1 cellular context compared by ENCODE assay signal in genomic region chr5:172806897-172807672, GRCh38.
TF ChIP-seq lines count a peak whose summit lies in the region.

No MANE protein-coding gene starts in this region.

TF ChIP-seq in K562, 482 proteins besides CTCF, POLR2A, EP300 and RAD21 (continued from another document and continues in another):
- TF ChIP-seq, protein P1, sequence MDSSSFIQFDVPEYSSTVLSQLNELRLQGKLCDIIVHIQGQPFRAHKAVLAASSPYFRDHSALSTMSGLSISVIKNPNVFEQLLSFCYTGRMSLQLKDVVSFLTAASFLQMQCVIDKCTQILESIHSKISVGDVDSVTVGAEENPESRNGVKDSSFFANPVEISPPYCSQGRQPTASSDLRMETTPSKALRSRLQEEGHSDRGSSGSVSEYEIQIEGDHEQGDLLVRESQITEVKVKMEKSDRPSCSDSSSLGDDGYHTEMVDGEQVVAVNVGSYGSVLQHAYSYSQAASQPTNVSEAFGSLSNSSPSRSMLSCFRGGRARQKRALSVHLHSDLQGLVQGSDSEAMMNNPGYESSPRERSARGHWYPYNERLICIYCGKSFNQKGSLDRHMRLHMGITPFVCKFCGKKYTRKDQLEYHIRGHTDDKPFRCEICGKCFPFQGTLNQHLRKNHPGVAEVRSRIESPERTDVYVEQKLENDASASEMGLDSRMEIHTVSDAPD (CRISPR knock-in tag; IDR thresholded peaks at IDR 0.05): peak; percentile 11; the same call in 1 of the 2 replicates
- 0 out of 2 replicates have a peak, but pooled peaks have one; percentile 27 for TF ChIP-seq ZNF41 (CRISPR knock-in tag; conservative IDR thresholded peaks at IDR 0.05)
- TF ChIP-seq CREM (IDR thresholded peaks at IDR 0.05; ENCODE audit: low read depth): peak; percentile 97
- TF ChIP-seq SOX6 (IDR thresholded peaks at IDR 0.05): no peak
- TF ChIP-seq SMAD4 (CRISPR knock-in tag; conservative IDR thresholded peaks at IDR 0.05): peak; percentile 78
- TF ChIP-seq SREBF2 (CRISPR knock-in tag; IDR thresholded peaks at IDR 0.05): no peak
- no peak for TF ChIP-seq RBM22 (IDR thresholded peaks at IDR 0.05; ENCODE audit: low read depth, low read length, poor library complexity, severe bottlenecking)
- TF ChIP-seq, protein P2, sequence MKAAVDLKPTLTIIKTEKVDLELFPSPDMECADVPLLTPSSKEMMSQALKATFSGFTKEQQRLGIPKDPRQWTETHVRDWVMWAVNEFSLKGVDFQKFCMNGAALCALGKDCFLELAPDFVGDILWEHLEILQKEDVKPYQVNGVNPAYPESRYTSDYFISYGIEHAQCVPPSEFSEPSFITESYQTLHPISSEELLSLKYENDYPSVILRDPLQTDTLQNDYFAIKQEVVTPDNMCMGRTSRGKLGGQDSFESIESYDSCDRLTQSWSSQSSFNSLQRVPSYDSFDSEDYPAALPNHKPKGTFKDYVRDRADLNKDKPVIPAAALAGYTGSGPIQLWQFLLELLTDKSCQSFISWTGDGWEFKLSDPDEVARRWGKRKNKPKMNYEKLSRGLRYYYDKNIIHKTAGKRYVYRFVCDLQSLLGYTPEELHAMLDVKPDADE (conservative IDR thresholded peaks at IDR 0.05; ENCODE audit: control insufficient read depth, low read depth, low read length): no peak
- peak; percentile 60; the same call in 1 of the 2 replicates for TF ChIP-seq PHB (CRISPR knock-in tag; IDR thresholded peaks at IDR 0.05)
- TF ChIP-seq ZNF318 (IDR thresholded peaks at IDR 0.05; ENCODE audit: borderline replicate concordance in 1 of 2, low read depth in 1 of 2): no peak
- TF ChIP-seq JUNB (CRISPR knock-in tag; conservative IDR thresholded peaks at IDR 0.05): no peak
- no peak for TF ChIP-seq MLX (CRISPR knock-in tag; conservative IDR thresholded peaks at IDR 0.05)
- TF ChIP-seq, protein P3, sequence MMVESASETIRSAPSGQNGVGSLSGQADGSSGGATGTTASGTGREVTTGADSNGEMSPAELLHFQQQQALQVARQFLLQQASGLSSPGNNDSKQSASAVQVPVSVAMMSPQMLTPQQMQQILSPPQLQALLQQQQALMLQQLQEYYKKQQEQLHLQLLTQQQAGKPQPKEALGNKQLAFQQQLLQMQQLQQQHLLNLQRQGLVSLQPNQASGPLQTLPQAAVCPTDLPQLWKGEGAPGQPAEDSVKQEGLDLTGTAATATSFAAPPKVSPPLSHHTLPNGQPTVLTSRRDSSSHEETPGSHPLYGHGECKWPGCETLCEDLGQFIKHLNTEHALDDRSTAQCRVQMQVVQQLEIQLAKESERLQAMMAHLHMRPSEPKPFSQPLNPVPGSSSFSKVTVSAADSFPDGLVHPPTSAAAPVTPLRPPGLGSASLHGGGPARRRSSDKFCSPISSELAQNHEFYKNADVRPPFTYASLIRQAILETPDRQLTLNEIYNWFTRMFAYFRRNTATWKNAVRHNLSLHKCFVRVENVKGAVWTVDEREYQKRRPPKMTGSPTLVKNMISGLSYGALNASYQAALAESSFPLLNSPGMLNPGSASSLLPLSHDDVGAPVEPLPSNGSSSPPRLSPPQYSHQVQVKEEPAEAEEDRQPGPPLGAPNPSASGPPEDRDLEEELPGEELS (CRISPR knock-in tag; IDR thresholded peaks at IDR 0.05; ENCODE audit: borderline replicate concordance): no peak
- TF ChIP-seq KDM5B (IDR thresholded peaks at IDR 0.05; ENCODE audit: insufficient replicate concordance, low read depth, low read length): peak; percentile 46
- TF ChIP-seq ATF3 (IDR thresholded peaks at IDR 0.05): peak; percentile 78
- no peak for TF ChIP-seq ATF3 (CRISPR knock-in tag; conservative IDR thresholded peaks at IDR 0.05)
- no peak for TF ChIP-seq FOXK1 (CRISPR knock-in tag; IDR thresholded peaks at IDR 0.05; ENCODE audit: borderline replicate concordance)
- TF ChIP-seq, protein P4, sequence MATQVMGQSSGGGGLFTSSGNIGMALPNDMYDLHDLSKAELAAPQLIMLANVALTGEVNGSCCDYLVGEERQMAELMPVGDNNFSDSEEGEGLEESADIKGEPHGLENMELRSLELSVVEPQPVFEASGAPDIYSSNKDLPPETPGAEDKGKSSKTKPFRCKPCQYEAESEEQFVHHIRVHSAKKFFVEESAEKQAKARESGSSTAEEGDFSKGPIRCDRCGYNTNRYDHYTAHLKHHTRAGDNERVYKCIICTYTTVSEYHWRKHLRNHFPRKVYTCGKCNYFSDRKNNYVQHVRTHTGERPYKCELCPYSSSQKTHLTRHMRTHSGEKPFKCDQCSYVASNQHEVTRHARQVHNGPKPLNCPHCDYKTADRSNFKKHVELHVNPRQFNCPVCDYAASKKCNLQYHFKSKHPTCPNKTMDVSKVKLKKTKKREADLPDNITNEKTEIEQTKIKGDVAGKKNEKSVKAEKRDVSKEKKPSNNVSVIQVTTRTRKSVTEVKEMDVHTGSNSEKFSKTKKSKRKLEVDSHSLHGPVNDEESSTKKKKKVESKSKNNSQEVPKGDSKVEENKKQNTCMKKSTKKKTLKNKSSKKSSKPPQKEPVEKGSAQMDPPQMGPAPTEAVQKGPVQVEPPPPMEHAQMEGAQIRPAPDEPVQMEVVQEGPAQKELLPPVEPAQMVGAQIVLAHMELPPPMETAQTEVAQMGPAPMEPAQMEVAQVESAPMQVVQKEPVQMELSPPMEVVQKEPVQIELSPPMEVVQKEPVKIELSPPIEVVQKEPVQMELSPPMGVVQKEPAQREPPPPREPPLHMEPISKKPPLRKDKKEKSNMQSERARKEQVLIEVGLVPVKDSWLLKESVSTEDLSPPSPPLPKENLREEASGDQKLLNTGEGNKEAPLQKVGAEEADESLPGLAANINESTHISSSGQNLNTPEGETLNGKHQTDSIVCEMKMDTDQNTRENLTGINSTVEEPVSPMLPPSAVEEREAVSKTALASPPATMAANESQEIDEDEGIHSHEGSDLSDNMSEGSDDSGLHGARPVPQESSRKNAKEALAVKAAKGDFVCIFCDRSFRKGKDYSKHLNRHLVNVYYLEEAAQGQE (CRISPR knock-in tag; IDR thresholded peaks at IDR 0.05; ENCODE audit: low read depth): no peak
- no peak for TF ChIP-seq HSF4 (CRISPR knock-in tag; IDR thresholded peaks at IDR 0.05; ENCODE audit: borderline replicate concordance)
- peak; percentile 24; the same call in 1 of the 2 replicates for TF ChIP-seq MBD2 (IDR thresholded peaks at IDR 0.05; ENCODE audit: borderline replicate concordance, low read depth)
- no peak for TF ChIP-seq BCL6 (CRISPR knock-in tag; IDR thresholded peaks at IDR 0.05)
- peak; percentile 67 for TF ChIP-seq TBP (optimal IDR thresholded peaks at IDR 0.05; ENCODE audit: low read depth, low read length)
- TF ChIP-seq PHF8 (IDR thresholded peaks at IDR 0.05; ENCODE audit: borderline replicate concordance, low read length): peak; percentile 38; the same call in 1 of the 2 replicates
- TF ChIP-seq HDGF (IDR thresholded peaks at IDR 0.05): no peak
- TF ChIP-seq ESRRB (CRISPR knock-in tag; IDR thresholded peaks at IDR 0.05; ENCODE audit: borderline replicate concordance): no peak
- TF ChIP-seq, protein P5, sequence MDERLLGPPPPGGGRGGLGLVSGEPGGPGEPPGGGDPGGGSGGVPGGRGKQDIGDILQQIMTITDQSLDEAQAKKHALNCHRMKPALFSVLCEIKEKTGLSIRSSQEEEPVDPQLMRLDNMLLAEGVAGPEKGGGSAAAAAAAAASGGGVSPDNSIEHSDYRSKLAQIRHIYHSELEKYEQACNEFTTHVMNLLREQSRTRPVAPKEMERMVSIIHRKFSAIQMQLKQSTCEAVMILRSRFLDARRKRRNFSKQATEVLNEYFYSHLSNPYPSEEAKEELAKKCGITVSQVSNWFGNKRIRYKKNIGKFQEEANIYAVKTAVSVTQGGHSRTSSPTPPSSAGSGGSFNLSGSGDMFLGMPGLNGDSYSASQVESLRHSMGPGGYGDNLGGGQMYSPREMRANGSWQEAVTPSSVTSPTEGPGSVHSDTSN (CRISPR knock-in tag; IDR thresholded peaks at IDR 0.05; ENCODE audit: low read depth): no peak
- TF ChIP-seq, protein P5 (tag; conservative IDR thresholded peaks at IDR 0.05; ENCODE audit: low read depth): no peak
- no peak for TF ChIP-seq POU5F1 (IDR thresholded peaks at IDR 0.05; ENCODE audit: borderline replicate concordance, low read depth, low read length, partially characterized antibody)
